Comparison of ENCODE assay signal across 2 cellular contexts in the genomic region with DNA sequence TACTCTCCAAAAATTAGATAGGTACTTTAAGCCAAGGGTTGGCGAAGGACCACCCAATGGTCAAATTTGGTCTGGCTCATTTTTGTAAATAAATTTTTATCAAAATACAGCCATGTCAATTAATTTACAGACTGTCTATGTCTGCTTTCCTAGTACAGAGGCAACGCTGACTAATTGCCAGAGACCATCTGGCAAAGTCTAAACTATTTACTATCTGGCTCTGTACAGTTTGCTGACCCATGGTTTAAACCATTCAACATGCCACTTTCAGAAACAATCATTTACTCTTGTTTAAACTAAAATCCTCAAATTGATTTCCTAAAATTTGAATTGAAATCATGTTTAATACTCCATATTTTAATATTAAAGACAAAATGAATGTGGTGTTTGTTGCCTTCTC.
TF ChIP-seq lines count a peak whose summit lies in the region.

No MANE protein-coding gene starts in this region.

TF ChIP-seq in liver, 16 proteins besides CTCF, POLR2A, EP300 and RAD21 (continued from another document):
- TF ChIP-seq, protein P1, sequence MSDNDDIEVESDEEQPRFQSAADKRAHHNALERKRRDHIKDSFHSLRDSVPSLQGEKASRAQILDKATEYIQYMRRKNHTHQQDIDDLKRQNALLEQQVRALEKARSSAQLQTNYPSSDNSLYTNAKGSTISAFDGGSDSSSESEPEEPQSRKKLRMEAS (IDR thresholded peaks at IDR 0.05) = no peak
- TF ChIP-seq RXRA (IDR thresholded peaks at IDR 0.05) (peak; percentile 14 to 54), TAF1 (conservative IDR thresholded peaks at IDR 0.05) (no peak)

TF ChIP-seq in HepG2, 621 proteins besides CTCF, POLR2A, EP300 and RAD21 (continued from another document):
- TF ChIP-seq ZNF749 (CRISPR knock-in tag; IDR thresholded peaks at IDR 0.05; ENCODE audit: borderline replicate concordance) (no peak), YEATS4 (CRISPR knock-in tag; IDR thresholded peaks at IDR 0.05; ENCODE audit: borderline replicate concordance) (no peak), MIER2 (CRISPR knock-in tag; IDR thresholded peaks at IDR 0.05) (no peak), KLF16 (CRISPR knock-in tag; IDR thresholded peaks at IDR 0.05) (no peak), AGO1 (IDR thresholded peaks at IDR 0.05; ENCODE audit: low read depth, low read length, poor library complexity, severe bottlenecking) (no peak), GATAD1 (CRISPR knock-in tag; IDR thresholded peaks at IDR 0.05) (no peak), ZNF652 (CRISPR knock-in tag; IDR thresholded peaks at IDR 0.05; ENCODE audit: borderline replicate concordance, low read depth) (no peak), ZNF720 (CRISPR knock-in tag; IDR thresholded peaks at IDR 0.05) (no peak), IRF2 (CRISPR knock-in tag; IDR thresholded peaks at IDR 0.05) (no peak), ASH2L (IDR thresholded peaks at IDR 0.05; ENCODE audit: insufficient read length, low read depth, low read length) (no peak), ZFP36 (IDR thresholded peaks at IDR 0.05; ENCODE audit: borderline replicate concordance, low read depth, low read length, partially characterized antibody) (no peak), CCAR2 (optimal IDR thresholded peaks at IDR 0.05; ENCODE audit: low read depth, low read length) (no peak), MAZ (IDR thresholded peaks at IDR 0.05; ENCODE audit: borderline replicate concordance, low read depth, low read length) (no peak), MAZ (CRISPR knock-in tag; IDR thresholded peaks at IDR 0.05; ENCODE audit: low read depth) (no peak), ZFP62 (CRISPR knock-in tag; IDR thresholded peaks at IDR 0.05) (no peak), SMC3 (IDR thresholded peaks at IDR 0.05; ENCODE audit: low read length) (no peak)
- TF ChIP-seq, protein P2, sequence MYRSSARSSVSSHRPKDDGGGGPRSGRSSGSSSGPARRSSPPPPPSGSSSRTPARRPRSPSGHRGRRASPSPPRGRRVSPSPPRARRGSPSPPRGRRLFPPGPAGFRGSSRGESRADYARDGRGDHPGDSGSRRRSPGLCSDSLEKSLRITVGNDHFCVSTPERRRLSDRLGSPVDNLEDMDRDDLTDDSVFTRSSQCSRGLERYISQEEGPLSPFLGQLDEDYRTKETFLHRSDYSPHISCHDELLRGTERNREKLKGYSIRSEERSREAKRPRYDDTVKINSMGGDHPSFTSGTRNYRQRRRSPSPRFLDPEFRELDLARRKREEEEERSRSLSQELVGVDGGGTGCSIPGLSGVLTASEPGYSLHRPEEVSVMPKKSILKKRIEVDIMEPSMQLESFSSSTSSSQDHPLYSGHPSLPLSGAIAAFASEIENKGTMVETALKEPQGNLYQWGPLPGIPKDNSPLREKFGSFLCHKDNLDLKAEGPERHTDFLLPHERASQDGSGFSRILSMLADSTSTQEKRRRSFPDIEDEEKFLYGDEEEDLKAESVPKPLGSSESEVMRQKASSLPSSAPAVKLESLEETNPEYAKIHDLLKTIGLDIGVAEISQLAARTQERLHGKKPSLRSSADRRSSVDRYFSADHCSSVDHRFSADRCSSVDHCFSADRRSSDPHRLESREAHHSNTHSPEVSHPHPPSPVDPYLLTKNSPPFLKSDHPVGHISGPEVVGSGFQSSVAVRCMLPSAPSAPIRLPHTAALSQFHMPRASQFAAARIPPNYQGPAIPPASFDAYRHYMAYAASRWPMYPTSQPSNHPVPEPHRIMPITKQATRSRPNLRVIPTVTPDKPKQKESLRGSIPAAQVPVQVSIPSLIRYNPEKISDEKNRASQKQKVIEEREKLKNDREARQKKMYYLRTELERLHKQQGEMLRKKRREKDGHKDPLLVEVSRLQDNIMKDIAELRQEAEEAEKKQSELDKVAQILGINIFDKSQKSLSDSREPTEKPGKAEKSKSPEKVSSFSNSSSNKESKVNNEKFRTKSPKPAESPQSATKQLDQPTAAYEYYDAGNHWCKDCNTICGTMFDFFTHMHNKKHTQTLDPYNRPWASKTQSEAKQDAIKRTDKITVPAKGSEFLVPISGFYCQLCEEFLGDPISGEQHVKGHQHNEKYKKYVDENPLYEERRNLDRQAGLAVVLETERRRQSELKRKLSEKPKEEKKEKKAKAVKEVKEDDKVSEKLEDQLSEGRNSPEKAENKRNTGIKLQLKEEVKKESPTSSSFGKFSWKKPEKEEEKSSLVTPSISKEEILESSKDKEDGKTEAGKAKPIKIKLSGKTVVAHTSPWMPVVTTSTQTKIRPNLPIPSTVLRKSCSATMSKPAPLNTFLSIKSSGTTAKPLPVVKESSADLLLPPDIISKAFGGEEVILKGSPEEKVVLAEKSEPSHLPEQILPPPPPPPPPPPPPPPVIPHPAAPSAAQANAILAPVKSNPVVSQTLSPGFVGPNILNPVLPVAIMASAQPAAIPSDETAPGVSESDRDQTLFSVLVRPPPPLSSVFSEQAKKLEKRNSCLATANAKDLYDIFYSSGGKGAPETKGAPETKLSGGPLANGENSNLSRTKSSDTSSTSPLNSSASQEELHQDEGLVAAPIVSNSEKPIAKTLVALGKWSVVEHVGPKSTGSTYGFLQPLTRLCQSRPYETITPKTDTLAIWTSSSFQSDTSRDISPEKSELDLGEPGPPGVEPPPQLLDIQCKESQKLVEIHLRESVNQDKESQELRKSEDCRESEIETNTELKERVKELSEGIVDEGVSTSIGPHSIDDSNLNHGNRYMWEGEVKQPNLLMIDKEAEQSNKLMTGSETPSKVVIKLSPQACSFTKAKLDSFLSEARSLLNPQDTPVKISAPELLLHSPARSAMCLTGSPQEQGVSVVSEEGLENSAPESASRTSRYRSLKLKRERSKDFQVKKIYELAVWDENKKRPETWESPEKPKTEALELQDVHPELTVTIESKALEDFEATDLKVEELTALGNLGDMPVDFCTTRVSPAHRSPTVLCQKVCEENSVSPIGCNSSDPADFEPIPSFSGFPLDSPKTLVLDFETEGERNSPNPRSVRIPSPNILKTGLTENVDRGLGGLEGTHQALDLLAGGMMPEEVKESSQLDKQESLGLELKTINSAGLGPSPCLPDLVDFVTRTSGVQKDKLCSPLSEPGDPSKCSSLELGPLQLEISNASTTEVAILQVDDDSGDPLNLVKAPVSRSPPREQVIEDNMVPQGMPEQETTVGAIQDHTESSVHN (CRISPR knock-in tag; IDR thresholded peaks at IDR 0.05) = no peak
